Comparison of ENCODE assay signal across 8 cellular contexts in genomic region chr12:64625243-64626077, GRCh38. TPM values are rescaled to one million over a fixed set of nuclear protein-coding genes. Genes with fewer than 3 reads are reported as not detected.
DNase-seq lines count a peak whose midpoint lies in the region; ATAC-seq, FAIRE-seq and TF ChIP-seq lines count a peak whose summit lies in the region.

No MANE protein-coding gene starts in this region.

- H3K9me2 ChIP-seq in PC-9 (ENCODE audit: insufficient read depth), result no peaks in the 10 kb centered on the region
- H3K9me2 ChIP-seq in hepatocyte (replicated peaks; ENCODE audit: insufficient read depth), result no peaks in the 10 kb centered on the region

- H3K27ac ChIP-seq in ACC112 (ENCODE audit: low read depth, low read length) (peak overlapping the region; percentile 91), PC-9 (peak overlapping the region; percentile 100), astrocyte (ENCODE audit: low read depth, low read length) (peak overlapping the region; percentile 91), hepatocyte (peak overlapping the region; percentile 91)

- H3K9me3 ChIP-seq in PC-9 (ENCODE audit: insufficient read depth, low read depth), result no peaks in the 10 kb centered on the region
- no peaks in the 10 kb centered on the region for H3K9me3 ChIP-seq in astrocyte (ENCODE audit: insufficient read depth, low read depth, low read length)
- H3K9me3 ChIP-seq in hepatocyte (ENCODE audit: low read depth), result no peaks in the 10 kb centered on the region

- H4K20me1 ChIP-seq in PC-9 (ENCODE audit: insufficient read depth) (no peaks in the 10 kb centered on the region), astrocyte (ENCODE audit: insufficient read depth, low read length) (no peaks in the 10 kb centered on the region), hepatocyte (ENCODE audit: insufficient read depth, poor library complexity, severe bottlenecking) (no peaks in the 10 kb centered on the region)

- H3K4me1 Mint-ChIP-seq in astrocyte (ENCODE audit: low read depth, unreplicated experiment), result peaks cover 21% of the 10 kb centered on the region

- H3K9me3 Mint-ChIP-seq in astrocyte (ENCODE audit: unreplicated experiment), result no peaks in the 10 kb centered on the region

- POLR2A ChIA-PET in PC-9 (lab: Charles Lee; ENCODE audit: unreplicated experiment), result interaction anchor here (0.6 to 0.7 kb wide), 6 partner anchors 9 to 172 kb away, joined by 4 to 14 read pairs (median 9); no protein-coding TSS in a partner anchor

- H3K4me2 ChIP-seq in PC-9 (peak overlapping the region; percentile 78), astrocyte (ENCODE audit: low read length) (peak overlapping the region; percentile 86), hepatocyte (peak overlapping the region; percentile 71)

- intact Hi-C loops in PC-9 (cut with micrococcal nuclease; ENCODE audit: unreplicated experiment), result loop anchor here (1.0 to 2.0 kb wide), 3 partner anchors 14 to 53 kb away; no protein-coding TSS in a partner anchor
- intact Hi-C loops in sciatic nerve (cut with DNase I), result no loop called here

- ATAC-seq in GM18517 (IDR thresholded peaks at IDR 0.05; ENCODE audit: unreplicated experiment), result peak; percentile 59
- peak; percentile 53 for ATAC-seq in HG03025 (IDR thresholded peaks at IDR 0.05; ENCODE audit: low FRiP score, unreplicated experiment)
- ATAC-seq in sciatic nerve, result peak; percentile 76

- peak overlapping the region; percentile 89 for H3K27ac Mint-ChIP-seq in astrocyte (ENCODE audit: unreplicated experiment)

- H3K4me3 ChIP-seq in ACC112 (ENCODE audit: low read depth, low read length) (peak overlapping the region; percentile 62), PC-9 (peak overlapping the region; percentile 42), astrocyte (ENCODE audit: insufficient read depth, low read depth, low read length) (peak overlapping the region; percentile 60), hepatocyte (no peak overlapping the region)

- H3K4me1 ChIP-seq in ACC112 (ENCODE audit: control insufficient read depth, insufficient read depth, low read length, unreplicated experiment) (peaks cover 26% of the 10 kb centered on the region), PC-9 (replicated peaks; ENCODE audit: insufficient read depth) (peaks cover 59% of the 10 kb centered on the region), astrocyte (ENCODE audit: insufficient read depth, low read length) (peaks cover 25% of the 10 kb centered on the region), hepatocyte (ENCODE audit: insufficient read depth) (peaks cover 9% of the 10 kb centered on the region)

- H3K36me3 Mint-ChIP-seq in astrocyte (ENCODE audit: low read depth, unreplicated experiment), result no peaks in the 10 kb centered on the region

- peak overlapping the region; percentile 19 for H2AFZ ChIP-seq in ACC112 (ENCODE audit: low read length, unreplicated experiment)
- peak overlapping the region; percentile 58; the same call in 1 of the 2 replicates for H2AFZ ChIP-seq in PC-9
- H2AFZ ChIP-seq in astrocyte (ENCODE audit: low read depth, low read length), result peak overlapping the region; percentile 70
- H2AFZ ChIP-seq in hepatocyte, result peak overlapping the region; percentile 67

- CTCF ChIA-PET in PC-9 (lab: Charles Lee), result interaction anchor here (0.6 to 0.9 kb wide), 2 partner anchors 57 to 76 kb away, joined by 3 read pairs; no protein-coding TSS in a partner anchor

- H3K9ac ChIP-seq in astrocyte (ENCODE audit: low read length), result peak overlapping the region; percentile 77

- FAIRE-seq in astrocyte (lab: Jason Lieb, UNC), result no peak

- TF ChIP-seq CTCF in PC-9 (conservative IDR thresholded peaks at IDR 0.05), result no peak
- TF ChIP-seq CTCF in astrocyte (IDR thresholded peaks at IDR 0.05; ENCODE audit: insufficient read depth, low read depth, low read length), result no peak
- TF ChIP-seq CTCF in hepatocyte (IDR thresholded peaks at IDR 0.05; ENCODE audit: poor library complexity), result no peak

- 22% methylated on average over 15 of the region's 15 CpGs for WGBS in hepatocyte (ENCODE audit: low lambda C conversion rate, missing lambda C conversion rate)

- H3K79me2 ChIP-seq in ACC112 (ENCODE audit: control insufficient read depth, insufficient read depth, low read length, unreplicated experiment) (peaks cover 47% of the 10 kb centered on the region), PC-9 (ENCODE audit: low read depth) (peaks cover 79% of the 10 kb centered on the region), astrocyte (ENCODE audit: insufficient read depth, low read length) (peaks cover 71% of the 10 kb centered on the region), hepatocyte (peaks cover 79% of the 10 kb centered on the region)

- no TSS peak for BruUV-seq in PC-9 (replicated peaks; lab: Mats Ljungman, UMichigan)

- H3K36me3 ChIP-seq in ACC112 (ENCODE audit: insufficient read depth, low read length), result no peaks in the 10 kb centered on the region
- H3K36me3 ChIP-seq in PC-9 (ENCODE audit: low read depth), result peaks cover 5% of the 10 kb centered on the region; the same call in 1 of the 2 replicates
- no peaks in the 10 kb centered on the region for H3K36me3 ChIP-seq in astrocyte (ENCODE audit: insufficient read depth, low read length)
- H3K36me3 ChIP-seq in hepatocyte (replicated peaks; ENCODE audit: insufficient read depth, low read depth), result no peaks in the 10 kb centered on the region

- no peaks in the 10 kb centered on the region for H3K27me3 Mint-ChIP-seq in astrocyte (ENCODE audit: low read depth, unreplicated experiment)

- DNase-seq in PC-9 (peak; percentile 72 to 99), astrocyte (ENCODE audit: low read depth) (peak; percentile 89), hepatocyte (ENCODE audit: low spot score) (peak; percentile 81), sciatic nerve (ENCODE audit: low spot score) (no peak), NCI-H2107 (lab: John Stamatoyannopoulos, UW) (no peak)

- no peaks in the 10 kb centered on the region for H3K27me3 ChIP-seq in ACC112 (ENCODE audit: insufficient read depth, low read length)
- H3K27me3 ChIP-seq in PC-9 (ENCODE audit: insufficient read depth, low read depth), result no peaks in the 10 kb centered on the region
- no peaks in the 10 kb centered on the region for H3K27me3 ChIP-seq in astrocyte (ENCODE audit: insufficient read depth, low read length)
- no peaks in the 10 kb centered on the region for H3K27me3 ChIP-seq in hepatocyte

- peak overlapping the region; percentile 66 for H3K4me3 Mint-ChIP-seq in astrocyte (ENCODE audit: unreplicated experiment)

- peaks cover 37% of the 10 kb centered on the region for H3F3A ChIP-seq in PC-9 (ENCODE audit: insufficient read depth, low read depth)

RNA-seq across cellular contexts. Expression of gene RASSF3, which starts 15.2 kb away (rescaled TPM):
- 32.4 and 38.9 TPM in 2 replicates for total RNA-seq in PC-9 (2021)
- total RNA-seq in astrocyte, result 16.4 and 18.3 TPM in 2 replicates
- 20.0 and 22.3 TPM in 2 replicates for total RNA-seq in hepatocyte
- polyA plus RNA-seq in hepatocyte, result 5.1 and 7.8 TPM in 2 replicates
- total RNA-seq in sciatic nerve, result 49.3 TPM

Comparison
In these comparisons a context has a peak if more than half of its experiments do, and no peak if none do; other contexts are left out.
1. H2AFZ ChIP-seq: peak in every context shown above with its lines; median percentile 70 in astrocyte; 67 in hepatocyte; 58 in PC-9; 19 in ACC112.
2. DNase-seq: peak in PC-9 (2 of 2), astrocyte (single experiment) and hepatocyte (single experiment); none in sciatic nerve (single experiment) and NCI-H2107 (single experiment).
3. Peak in every context shown above with its lines, with median percentiles within 50 percentile points of each other: H3K27ac ChIP-seq, ATAC-seq and H3K4me2 ChIP-seq.